1 cellular context compared by ENCODE assay signal in genomic region chr16:89637379-89637778, GRCh38.
TF ChIP-seq lines count a peak whose summit lies in the region.

No MANE protein-coding gene starts in this region.

TF ChIP-seq in K562, 482 proteins besides CTCF, POLR2A, EP300 and RAD21:
- TF ChIP-seq ZFP36 (IDR thresholded peaks at IDR 0.05; ENCODE audit: low read depth, low read length, partially characterized antibody) = no peak
- no peak for TF ChIP-seq BCLAF1 (IDR thresholded peaks at IDR 0.05; ENCODE audit: borderline replicate concordance in 1 of 2, control insufficient read depth in 1 of 2, low read depth in 2 of 2, low read length in 1 of 2)
- TF ChIP-seq RNF219 (CRISPR knock-in tag; IDR thresholded peaks at IDR 0.05) = no peak
- no peak for TF ChIP-seq TSHZ1 (CRISPR knock-in tag; IDR thresholded peaks at IDR 0.05)
- no peak for TF ChIP-seq THAP7 (CRISPR knock-in tag; IDR thresholded peaks at IDR 0.05)
- no peak for TF ChIP-seq ZHX1 (conservative IDR thresholded peaks at IDR 0.05; ENCODE audit: low read length)
